Comparison of ENCODE assay signal across 2 cellular contexts in the genomic region with DNA sequence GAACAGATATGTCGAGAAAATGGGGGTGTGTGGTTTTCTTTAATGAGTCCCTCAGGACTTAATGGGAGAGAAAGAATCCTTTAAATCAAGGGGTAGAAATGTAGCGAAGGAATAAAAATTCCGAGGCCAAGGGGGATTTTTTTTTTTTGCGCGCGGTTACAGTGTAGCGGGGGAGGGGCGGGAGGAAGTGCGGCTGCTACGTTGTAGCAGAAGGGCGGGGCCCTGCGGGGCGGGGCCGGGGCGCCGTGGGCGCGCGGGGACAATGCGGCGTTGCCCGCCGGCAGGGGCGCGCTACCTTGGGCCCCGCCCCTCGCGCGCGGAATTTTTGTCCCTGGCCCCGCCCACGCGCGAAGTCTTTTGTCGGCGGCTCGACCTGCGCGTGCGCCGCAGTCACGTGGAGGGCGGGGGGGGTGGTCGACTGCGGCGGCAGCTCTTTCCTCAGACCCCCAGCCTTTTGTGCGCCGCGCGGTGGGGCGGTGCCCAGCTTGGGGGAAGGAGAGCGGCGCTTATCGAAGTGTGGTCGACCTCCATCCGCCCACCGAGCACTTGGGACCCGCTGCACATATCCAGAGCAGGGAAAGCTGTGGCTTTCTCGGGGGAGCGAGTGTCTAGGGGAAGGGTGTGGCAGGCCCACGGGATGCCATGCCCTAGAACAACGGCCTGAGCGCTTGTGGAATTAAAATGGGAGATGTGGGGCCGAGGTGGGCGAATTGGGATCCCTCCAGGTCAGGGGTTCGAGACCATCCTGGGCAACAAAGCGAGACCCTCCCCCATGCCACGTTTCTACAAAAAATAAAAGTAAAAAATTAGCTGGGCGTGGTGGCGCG.
TF ChIP-seq lines count a peak whose summit lies in the region.

No MANE protein-coding gene starts in this region.

TF ChIP-seq in HEK293, 187 proteins besides CTCF, POLR2A, EP300 and RAD21 (continued from another document and continues in another):
- TF ChIP-seq, protein P1, sequence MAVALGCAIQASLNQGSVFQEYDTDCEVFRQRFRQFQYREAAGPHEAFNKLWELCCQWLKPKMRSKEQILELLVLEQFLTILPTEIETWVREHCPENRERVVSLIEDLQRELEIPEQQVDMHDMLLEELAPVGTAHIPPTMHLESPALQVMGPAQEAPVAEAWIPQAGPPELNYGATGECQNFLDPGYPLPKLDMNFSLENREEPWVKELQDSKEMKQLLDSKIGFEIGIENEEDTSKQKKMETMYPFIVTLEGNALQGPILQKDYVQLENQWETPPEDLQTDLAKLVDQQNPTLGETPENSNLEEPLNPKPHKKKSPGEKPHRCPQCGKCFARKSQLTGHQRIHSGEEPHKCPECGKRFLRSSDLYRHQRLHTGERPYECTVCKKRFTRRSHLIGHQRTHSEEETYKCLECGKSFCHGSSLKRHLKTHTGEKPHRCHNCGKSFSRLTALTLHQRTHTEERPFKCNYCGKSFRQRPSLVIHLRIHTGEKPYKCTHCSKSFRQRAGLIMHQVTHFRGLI (tag by site-specific recombination; IDR thresholded peaks at IDR 0.05), result no peak
- no peak for TF ChIP-seq TRIM28 (IDR thresholded peaks at IDR 0.05; ENCODE audit: borderline replicate concordance, low read length)
- no peak for TF ChIP-seq ZNF776 (tag by site-specific recombination; IDR thresholded peaks at IDR 0.05; ENCODE audit: borderline replicate concordance)
- TF ChIP-seq HOXC10 (CRISPR knock-in tag; IDR thresholded peaks at IDR 0.05), result no peak
- peak; percentile 66 for TF ChIP-seq SP7 (tag by site-specific recombination; IDR thresholded peaks at IDR 0.05)
- TF ChIP-seq, protein P2, sequence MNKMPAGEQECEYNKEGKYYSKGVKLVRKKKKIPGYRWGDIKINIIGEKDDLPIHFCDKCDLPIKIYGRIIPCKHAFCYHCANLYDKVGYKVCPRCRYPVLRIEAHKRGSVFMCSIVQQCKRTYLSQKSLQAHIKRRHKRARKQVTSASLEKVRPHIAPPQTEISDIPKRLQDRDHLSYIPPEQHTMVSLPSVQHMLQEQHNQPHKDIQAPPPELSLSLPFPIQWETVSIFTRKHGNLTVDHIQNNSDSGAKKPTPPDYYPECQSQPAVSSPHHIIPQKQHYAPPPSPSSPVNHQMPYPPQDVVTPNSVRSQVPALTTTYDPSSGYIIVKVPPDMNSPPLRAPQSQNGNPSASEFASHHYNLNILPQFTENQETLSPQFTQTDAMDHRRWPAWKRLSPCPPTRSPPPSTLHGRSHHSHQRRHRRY (tag by site-specific recombination; IDR thresholded peaks at IDR 0.05), result no peak; the same call in 1 of the 2 replicates
- TF ChIP-seq ZNF341 (tag by site-specific recombination; IDR thresholded peaks at IDR 0.05; ENCODE audit: low read depth), result peak; percentile 90
- TF ChIP-seq, protein P3, sequence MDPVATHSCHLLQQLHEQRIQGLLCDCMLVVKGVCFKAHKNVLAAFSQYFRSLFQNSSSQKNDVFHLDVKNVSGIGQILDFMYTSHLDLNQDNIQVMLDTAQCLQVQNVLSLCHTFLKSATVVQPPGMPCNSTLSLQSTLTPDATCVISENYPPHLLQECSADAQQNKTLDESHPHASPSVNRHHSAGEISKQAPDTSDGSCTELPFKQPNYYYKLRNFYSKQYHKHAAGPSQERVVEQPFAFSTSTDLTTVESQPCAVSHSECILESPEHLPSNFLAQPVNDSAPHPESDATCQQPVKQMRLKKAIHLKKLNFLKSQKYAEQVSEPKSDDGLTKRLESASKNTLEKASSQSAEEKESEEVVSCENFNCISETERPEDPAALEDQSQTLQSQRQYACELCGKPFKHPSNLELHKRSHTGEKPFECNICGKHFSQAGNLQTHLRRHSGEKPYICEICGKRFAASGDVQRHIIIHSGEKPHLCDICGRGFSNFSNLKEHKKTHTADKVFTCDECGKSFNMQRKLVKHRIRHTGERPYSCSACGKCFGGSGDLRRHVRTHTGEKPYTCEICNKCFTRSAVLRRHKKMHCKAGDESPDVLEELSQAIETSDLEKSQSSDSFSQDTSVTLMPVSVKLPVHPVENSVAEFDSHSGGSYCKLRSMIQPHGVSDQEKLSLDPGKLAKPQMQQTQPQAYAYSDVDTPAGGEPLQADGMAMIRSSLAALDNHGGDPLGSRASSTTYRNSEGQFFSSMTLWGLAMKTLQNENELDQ (tag by site-specific recombination; IDR thresholded peaks at IDR 0.05; ENCODE audit: low read depth), result no peak
- TF ChIP-seq ZNF654 (tag by site-specific recombination; IDR thresholded peaks at IDR 0.05; ENCODE audit: low read depth), result no peak
- TF ChIP-seq OSR2 (tag by site-specific recombination; IDR thresholded peaks at IDR 0.05), result no peak
- TF ChIP-seq ZNF248 (tag by site-specific recombination; IDR thresholded peaks at IDR 0.05), result no peak
- TF ChIP-seq FEZF1 (tag by site-specific recombination; IDR thresholded peaks at IDR 0.05), result peak; percentile 47; the same call in 1 of the 2 replicates
- no peak for TF ChIP-seq GLI4 (tag by site-specific recombination; IDR thresholded peaks at IDR 0.05)
- TF ChIP-seq, protein P4, sequence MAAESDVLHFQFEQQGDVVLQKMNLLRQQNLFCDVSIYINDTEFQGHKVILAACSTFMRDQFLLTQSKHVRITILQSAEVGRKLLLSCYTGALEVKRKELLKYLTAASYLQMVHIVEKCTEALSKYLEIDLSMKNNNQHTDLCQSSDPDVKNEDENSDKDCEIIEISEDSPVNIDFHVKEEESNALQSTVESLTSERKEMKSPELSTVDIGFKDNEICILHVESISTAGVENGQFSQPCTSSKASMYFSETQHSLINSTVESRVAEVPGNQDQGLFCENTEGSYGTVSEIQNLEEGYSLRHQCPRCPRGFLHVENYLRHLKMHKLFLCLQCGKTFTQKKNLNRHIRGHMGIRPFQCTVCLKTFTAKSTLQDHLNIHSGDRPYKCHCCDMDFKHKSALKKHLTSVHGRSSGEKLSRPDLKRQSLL (tag by site-specific recombination; IDR thresholded peaks at IDR 0.05), result no peak; the same call in 1 of the 2 replicates
- TF ChIP-seq YY1 (tag by site-specific recombination; IDR thresholded peaks at IDR 0.05), result 0 out of 2 replicates have a peak, but pooled peaks have one; percentile 15
- 0 out of 2 replicates have a peak, but pooled peaks have one; percentile 16 for TF ChIP-seq ZFP37 (tag by site-specific recombination; IDR thresholded peaks at IDR 0.05)
- 0 out of 2 replicates have a peak, but pooled peaks have one; percentile 8 for TF ChIP-seq ZNF404 (tag by site-specific recombination; IDR thresholded peaks at IDR 0.05)
- TF ChIP-seq, protein P5, sequence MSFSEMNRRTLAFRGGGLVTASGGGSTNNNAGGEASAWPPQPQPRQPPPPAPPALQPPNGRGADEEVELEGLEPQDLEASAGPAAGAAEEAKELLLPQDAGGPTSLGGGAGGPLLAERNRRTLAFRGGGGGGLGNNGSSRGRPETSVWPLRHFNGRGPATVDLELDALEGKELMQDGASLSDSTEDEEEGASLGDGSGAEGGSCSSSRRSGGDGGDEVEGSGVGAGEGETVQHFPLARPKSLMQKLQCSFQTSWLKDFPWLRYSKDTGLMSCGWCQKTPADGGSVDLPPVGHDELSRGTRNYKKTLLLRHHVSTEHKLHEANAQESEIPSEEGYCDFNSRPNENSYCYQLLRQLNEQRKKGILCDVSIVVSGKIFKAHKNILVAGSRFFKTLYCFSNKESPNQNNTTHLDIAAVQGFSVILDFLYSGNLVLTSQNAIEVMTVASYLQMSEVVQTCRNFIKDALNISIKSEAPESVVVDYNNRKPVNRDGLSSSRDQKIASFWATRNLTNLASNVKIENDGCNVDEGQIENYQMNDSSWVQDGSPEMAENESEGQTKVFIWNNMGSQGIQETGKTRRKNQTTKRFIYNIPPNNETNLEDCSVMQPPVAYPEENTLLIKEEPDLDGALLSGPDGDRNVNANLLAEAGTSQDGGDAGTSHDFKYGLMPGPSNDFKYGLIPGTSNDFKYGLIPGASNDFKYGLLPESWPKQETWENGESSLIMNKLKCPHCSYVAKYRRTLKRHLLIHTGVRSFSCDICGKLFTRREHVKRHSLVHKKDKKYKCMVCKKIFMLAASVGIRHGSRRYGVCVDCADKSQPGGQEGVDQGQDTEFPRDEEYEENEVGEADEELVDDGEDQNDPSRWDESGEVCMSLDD (tag by site-specific recombination; IDR thresholded peaks at IDR 0.05), result 0 out of 2 replicates have a peak, but pooled peaks have one; percentile 9

TF ChIP-seq in K562, 482 proteins besides CTCF, POLR2A, EP300 and RAD21 (continued from another document and continues in another):
- TF ChIP-seq, protein P6, sequence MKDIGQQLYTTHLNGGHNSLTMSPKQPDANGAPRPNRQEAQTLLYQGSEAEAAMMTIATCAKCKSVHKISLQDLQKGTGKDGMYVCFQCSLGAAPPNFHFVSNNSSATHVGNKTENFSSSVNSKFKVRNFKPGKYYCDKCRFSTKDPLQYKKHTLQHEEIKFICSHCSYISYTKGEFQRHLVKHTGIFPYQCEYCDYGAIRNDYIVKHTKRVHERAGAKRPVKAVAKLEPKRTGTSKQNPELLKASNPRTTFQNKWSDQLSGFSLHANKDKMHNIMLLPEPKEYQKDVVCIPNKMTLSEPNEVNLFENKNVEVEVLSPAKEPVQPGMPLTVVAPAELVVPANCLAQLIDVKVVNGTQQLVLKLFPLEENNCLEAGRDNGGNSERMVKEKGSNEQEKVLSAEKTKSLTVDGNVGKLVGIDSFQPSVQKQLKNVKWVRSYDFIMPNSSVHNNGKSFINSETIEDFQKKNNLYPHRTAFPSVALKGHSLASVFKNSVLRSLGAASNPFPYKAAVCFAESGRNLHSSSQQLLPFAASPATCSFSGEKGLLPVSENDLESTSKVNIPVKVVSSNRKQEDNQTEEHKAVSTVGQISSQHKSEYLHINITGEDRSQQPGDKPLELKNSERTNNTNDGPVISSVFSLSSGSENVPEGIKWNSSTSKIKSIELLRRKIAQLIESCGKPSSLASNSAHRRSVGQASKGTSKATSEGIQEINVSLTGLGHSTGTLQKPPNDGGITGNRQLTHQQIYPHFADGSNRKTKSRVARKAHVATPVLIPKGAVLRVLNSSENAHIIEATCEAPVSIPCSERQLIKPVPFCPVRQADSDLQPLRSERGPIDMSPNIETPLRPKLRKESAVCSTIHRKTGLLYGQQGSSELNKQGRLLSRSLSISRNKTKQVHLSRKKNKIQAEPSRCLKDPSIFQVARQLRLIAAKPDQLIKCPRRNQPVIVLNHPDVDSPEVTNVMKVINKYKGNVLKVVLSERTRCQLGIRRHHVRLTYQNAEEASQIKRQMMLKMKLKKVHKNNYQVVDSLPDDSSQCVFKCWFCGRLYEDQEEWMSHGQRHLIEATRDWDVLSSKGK (CRISPR knock-in tag; IDR thresholded peaks at IDR 0.05), result no peak
- TF ChIP-seq, protein P7, sequence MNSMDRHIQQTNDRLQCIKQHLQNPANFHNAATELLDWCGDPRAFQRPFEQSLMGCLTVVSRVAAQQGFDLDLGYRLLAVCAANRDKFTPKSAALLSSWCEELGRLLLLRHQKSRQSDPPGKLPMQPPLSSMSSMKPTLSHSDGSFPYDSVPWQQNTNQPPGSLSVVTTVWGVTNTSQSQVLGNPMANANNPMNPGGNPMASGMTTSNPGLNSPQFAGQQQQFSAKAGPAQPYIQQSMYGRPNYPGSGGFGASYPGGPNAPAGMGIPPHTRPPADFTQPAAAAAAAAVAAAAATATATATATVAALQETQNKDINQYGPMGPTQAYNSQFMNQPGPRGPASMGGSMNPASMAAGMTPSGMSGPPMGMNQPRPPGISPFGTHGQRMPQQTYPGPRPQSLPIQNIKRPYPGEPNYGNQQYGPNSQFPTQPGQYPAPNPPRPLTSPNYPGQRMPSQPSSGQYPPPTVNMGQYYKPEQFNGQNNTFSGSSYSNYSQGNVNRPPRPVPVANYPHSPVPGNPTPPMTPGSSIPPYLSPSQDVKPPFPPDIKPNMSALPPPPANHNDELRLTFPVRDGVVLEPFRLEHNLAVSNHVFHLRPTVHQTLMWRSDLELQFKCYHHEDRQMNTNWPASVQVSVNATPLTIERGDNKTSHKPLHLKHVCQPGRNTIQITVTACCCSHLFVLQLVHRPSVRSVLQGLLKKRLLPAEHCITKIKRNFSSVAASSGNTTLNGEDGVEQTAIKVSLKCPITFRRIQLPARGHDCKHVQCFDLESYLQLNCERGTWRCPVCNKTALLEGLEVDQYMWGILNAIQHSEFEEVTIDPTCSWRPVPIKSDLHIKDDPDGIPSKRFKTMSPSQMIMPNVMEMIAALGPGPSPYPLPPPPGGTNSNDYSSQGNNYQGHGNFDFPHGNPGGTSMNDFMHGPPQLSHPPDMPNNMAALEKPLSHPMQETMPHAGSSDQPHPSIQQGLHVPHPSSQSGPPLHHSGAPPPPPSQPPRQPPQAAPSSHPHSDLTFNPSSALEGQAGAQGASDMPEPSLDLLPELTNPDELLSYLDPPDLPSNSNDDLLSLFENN (IDR thresholded peaks at IDR 0.05; ENCODE audit: low read depth in 2 of 2, low read length in 2 of 2), result peak in 1 of 2 experiments; percentile 54; a peak in 1 of 4 replicates
- TF ChIP-seq, protein P8, sequence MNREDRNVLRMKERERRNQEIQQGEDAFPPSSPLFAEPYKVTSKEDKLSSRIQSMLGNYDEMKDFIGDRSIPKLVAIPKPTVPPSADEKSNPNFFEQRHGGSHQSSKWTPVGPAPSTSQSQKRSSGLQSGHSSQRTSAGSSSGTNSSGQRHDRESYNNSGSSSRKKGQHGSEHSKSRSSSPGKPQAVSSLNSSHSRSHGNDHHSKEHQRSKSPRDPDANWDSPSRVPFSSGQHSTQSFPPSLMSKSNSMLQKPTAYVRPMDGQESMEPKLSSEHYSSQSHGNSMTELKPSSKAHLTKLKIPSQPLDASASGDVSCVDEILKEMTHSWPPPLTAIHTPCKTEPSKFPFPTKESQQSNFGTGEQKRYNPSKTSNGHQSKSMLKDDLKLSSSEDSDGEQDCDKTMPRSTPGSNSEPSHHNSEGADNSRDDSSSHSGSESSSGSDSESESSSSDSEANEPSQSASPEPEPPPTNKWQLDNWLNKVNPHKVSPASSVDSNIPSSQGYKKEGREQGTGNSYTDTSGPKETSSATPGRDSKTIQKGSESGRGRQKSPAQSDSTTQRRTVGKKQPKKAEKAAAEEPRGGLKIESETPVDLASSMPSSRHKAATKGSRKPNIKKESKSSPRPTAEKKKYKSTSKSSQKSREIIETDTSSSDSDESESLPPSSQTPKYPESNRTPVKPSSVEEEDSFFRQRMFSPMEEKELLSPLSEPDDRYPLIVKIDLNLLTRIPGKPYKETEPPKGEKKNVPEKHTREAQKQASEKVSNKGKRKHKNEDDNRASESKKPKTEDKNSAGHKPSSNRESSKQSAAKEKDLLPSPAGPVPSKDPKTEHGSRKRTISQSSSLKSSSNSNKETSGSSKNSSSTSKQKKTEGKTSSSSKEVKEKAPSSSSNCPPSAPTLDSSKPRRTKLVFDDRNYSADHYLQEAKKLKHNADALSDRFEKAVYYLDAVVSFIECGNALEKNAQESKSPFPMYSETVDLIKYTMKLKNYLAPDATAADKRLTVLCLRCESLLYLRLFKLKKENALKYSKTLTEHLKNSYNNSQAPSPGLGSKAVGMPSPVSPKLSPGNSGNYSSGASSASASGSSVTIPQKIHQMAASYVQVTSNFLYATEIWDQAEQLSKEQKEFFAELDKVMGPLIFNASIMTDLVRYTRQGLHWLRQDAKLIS (CRISPR knock-in tag; IDR thresholded peaks at IDR 0.05), result peak; percentile 23; the same call in 1 of the 2 replicates
- TF ChIP-seq, protein P9, sequence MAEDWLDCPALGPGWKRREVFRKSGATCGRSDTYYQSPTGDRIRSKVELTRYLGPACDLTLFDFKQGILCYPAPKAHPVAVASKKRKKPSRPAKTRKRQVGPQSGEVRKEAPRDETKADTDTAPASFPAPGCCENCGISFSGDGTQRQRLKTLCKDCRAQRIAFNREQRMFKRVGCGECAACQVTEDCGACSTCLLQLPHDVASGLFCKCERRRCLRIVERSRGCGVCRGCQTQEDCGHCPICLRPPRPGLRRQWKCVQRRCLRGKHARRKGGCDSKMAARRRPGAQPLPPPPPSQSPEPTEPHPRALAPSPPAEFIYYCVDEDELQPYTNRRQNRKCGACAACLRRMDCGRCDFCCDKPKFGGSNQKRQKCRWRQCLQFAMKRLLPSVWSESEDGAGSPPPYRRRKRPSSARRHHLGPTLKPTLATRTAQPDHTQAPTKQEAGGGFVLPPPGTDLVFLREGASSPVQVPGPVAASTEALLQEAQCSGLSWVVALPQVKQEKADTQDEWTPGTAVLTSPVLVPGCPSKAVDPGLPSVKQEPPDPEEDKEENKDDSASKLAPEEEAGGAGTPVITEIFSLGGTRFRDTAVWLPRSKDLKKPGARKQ (CRISPR knock-in tag; IDR thresholded peaks at IDR 0.05), result no peak
- peak; percentile 78 for TF ChIP-seq SUPT5H (IDR thresholded peaks at IDR 0.05)
- no peak for TF ChIP-seq HDAC3 (IDR thresholded peaks at IDR 0.05; ENCODE audit: borderline replicate concordance, partially characterized antibody)
- peak; percentile 66 for TF ChIP-seq TEAD4 (IDR thresholded peaks at IDR 0.05; ENCODE audit: low read length)
- no peak for TF ChIP-seq TEAD4 (CRISPR knock-in tag; IDR thresholded peaks at IDR 0.05; ENCODE audit: borderline replicate concordance)
